Comparison of ENCODE assay signal across 9 cellular contexts in the genomic region with DNA sequence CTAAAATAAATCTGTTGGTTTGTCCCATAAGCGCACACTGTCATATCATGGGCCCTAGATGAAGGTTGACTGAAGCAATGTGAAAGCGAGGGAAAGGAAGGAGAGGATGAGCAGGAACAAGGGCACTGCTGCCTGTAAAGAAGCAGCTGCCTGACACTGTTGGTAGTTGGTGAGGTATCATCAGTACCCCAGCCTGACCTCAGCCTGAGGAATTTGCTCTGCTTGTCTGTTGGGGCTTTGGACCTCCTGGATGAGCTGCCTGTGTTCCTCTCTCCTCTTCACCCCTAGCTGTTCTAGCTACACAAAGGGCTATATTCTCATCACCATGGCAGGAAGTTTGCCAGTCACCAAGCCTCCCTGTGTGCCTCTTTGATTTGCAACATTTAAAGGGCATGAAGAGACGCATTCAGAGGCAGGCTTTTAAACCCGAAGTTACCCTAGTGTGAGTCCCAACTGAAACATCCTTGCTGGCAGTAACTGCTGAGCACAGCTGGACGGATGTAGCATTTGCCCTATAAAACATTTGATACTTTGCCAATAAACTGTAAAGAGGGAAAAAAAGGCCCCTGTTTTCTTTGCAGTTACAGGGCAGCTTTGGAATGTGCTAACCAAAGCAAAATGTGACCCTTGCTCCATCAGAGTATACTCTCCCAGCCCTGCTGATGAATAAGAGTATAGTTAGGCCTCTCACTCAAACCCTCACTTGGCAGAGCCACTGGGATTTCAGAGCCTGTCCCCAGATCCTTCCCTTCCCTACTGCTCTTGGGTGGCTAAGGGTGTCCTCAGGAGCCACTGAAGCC. TPM values are rescaled to one million over a fixed set of nuclear protein-coding genes. Genes with fewer than 3 reads are reported as not detected.
A peak's percentile ranks its signal among the peaks of the same experiment; 100 is the strongest.
DNase-seq lines count a peak whose midpoint lies in the region; ATAC-seq, FAIRE-seq and TF ChIP-seq lines count a peak whose summit lies in the region.
"Had no signal": no experiment of that assay in that cellular context is flagged by ENCODE, and none has a peak within 500 bp of the region (broad histone marks: within the 10 kb centered on the region; RNA-seq: fewer than 3 reads in every experiment).

No MANE protein-coding gene starts in this region.

- H3K4me3 Mint-ChIP-seq in effector memory CD8-positive, alpha-beta T cell = no peak overlapping the region
- no peak overlapping the region for H3K4me3 Mint-ChIP-seq in natural killer cell

- H3K4me1 Mint-ChIP-seq in effector memory CD8-positive, alpha-beta T cell (ENCODE audit: low read depth in 2 of 2) = peaks cover 0 to 2% of the 10 kb centered on the region in 2 donors
- H3K4me1 Mint-ChIP-seq in natural killer cell = peaks cover 6 to 10% of the 10 kb centered on the region in 2 donors

- peaks cover 8 to 21% of the 10 kb centered on the region in 2 donors for H3K27me3 Mint-ChIP-seq in effector memory CD8-positive, alpha-beta T cell
- H3K27me3 Mint-ChIP-seq in natural killer cell (ENCODE audit: low read depth in 2 of 2) = peaks cover 0 to 5% of the 10 kb centered on the region in 2 donors

- ATAC-seq in effector memory CD8-positive, alpha-beta T cell (replicated peaks) = no peak
- ATAC-seq in natural killer cell = no peak

- DNase-seq in AG08396 (ENCODE audit: low spot score) (peak; percentile 74), RCC 7860 (ENCODE audit: low spot score) (peak; percentile 16), fibroblast of pulmonary artery (ENCODE audit: low read depth) (peak; percentile 92), occipital lobe (lab: John Stamatoyannopoulos, UW) (peak; percentile 75), natural killer cell (no peak), NCI-H526 treated with DMSO at 0.1 percent for 48 hours (lab: John Stamatoyannopoulos, UW) (no peak)
- DNase-seq in activated CD4-positive, alpha-beta T cell treated with anti-CD3 and anti-CD28 coated beads, Interleukin-2, amount 50 U/mL, for 1 hour = no peak
- DNase-seq in effector memory CD8-positive, alpha-beta T cell = no peak
- DNase-seq: DND-41 had no signal

- TF ChIP-seq CTCF in fibroblast of pulmonary artery (IDR thresholded peaks at IDR 0.05; ENCODE audit: low read length, missing control alignments) = no peak
- no peak for TF ChIP-seq CTCF in natural killer cell (IDR thresholded peaks at IDR 0.05)

- H3K27ac Mint-ChIP-seq in effector memory CD8-positive, alpha-beta T cell = no peak overlapping the region
- no peak overlapping the region for H3K27ac Mint-ChIP-seq in natural killer cell

- FAIRE-seq in RCC 7860 (lab: Jason Lieb, UNC) = no peak

- intact Hi-C loops in natural killer cell (cut with micrococcal nuclease) = no loop called here

- H3K9me3 Mint-ChIP-seq in effector memory CD8-positive, alpha-beta T cell = no peaks in the 10 kb centered on the region
- H3K9me3 Mint-ChIP-seq in natural killer cell = no peaks in the 10 kb centered on the region

- H3K36me3 Mint-ChIP-seq in effector memory CD8-positive, alpha-beta T cell (ENCODE audit: insufficient read depth) = no peaks in the 10 kb centered on the region
- no peaks in the 10 kb centered on the region for H3K36me3 Mint-ChIP-seq in natural killer cell

- H3K4me3 ChIP-seq in fibroblast of pulmonary artery (replicated peaks; ENCODE audit: low read depth, low read length) = no peak overlapping the region

RNA-seq across cellular contexts. Expression of a gene that starts 22.2 kb away (rescaled TPM):
- total RNA-seq in occipital lobe (15.8 TPM), natural killer cell (1 to 10 TPM; 2.4 to 6.1 (median 3.5) TPM)

Comparison
In these comparisons a context has a peak if more than half of its experiments do, and no peak if none do; other contexts are left out.
1. DNase-seq: peak in AG08396 (single experiment), RCC 7860 (single experiment), fibroblast of pulmonary artery (single experiment) and occipital lobe (single experiment); none in activated CD4-positive, alpha-beta T cell treated with anti-CD3 and anti-CD28 coated beads, Interleukin-2, amount 50 U/mL, for 1 hour (single experiment), effector memory CD8-positive, alpha-beta T cell (0 of 3), natural killer cell (single experiment) and NCI-H526 treated with DMSO at 0.1 percent for 48 hours (single experiment).